Comparison of ENCODE assay signal across 1 cellular context in the genomic region with DNA sequence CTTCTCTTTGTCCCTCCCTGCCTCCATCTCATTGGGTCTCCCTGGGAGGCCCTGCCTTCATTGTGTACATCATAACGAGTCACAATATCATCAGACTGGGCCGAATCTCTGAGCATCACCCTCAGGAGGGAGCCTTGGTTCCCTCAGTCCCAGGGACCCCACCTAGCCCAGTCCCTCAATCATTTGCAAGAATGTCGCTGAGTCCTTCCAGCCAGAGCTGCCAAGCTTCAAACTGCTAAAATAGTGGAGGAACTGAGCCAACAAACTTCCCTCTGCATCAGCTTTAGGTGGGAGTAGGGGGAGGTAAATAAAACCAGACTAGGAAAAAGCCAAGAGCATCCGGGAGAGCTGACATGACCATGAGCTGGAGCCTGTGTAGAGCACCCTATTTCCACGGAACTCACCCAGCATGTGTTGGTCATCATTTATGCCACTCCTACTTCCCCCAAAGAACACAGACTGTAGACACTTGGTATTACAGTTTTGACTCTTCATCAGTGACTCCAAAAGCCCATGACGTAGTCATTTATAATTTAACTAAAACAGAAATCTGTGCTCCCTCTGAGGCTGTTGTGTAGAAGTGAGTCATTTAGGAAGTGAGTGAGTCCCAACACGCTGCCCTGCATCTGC.
TF ChIP-seq lines count a peak whose summit lies in the region.

No MANE protein-coding gene starts in this region.

TF ChIP-seq in SK-N-SH treated with all-trans-retinoic acid at 6 μM for 48 hours, 23 proteins besides CTCF, POLR2A, EP300 and RAD21 (continued from another document):
- TF ChIP-seq, protein P1, sequence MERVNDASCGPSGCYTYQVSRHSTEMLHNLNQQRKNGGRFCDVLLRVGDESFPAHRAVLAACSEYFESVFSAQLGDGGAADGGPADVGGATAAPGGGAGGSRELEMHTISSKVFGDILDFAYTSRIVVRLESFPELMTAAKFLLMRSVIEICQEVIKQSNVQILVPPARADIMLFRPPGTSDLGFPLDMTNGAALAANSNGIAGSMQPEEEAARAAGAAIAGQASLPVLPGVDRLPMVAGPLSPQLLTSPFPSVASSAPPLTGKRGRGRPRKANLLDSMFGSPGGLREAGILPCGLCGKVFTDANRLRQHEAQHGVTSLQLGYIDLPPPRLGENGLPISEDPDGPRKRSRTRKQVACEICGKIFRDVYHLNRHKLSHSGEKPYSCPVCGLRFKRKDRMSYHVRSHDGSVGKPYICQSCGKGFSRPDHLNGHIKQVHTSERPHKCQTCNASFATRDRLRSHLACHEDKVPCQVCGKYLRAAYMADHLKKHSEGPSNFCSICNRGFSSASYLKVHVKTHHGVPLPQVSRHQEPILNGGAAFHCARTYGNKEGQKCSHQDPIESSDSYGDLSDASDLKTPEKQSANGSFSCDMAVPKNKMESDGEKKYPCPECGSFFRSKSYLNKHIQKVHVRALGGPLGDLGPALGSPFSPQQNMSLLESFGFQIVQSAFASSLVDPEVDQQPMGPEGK (CRISPR knock-in tag; IDR thresholded peaks at IDR 0.05; ENCODE audit: borderline replicate concordance) = no peak
- no peak for TF ChIP-seq ZFP3 (CRISPR knock-in tag; IDR thresholded peaks at IDR 0.05)
- no peak for TF ChIP-seq GLIS3 (CRISPR knock-in tag; IDR thresholded peaks at IDR 0.05)
- TF ChIP-seq TCF4 (CRISPR knock-in tag; IDR thresholded peaks at IDR 0.05; ENCODE audit: borderline replicate concordance) = no peak
- TF ChIP-seq CSRNP3 (CRISPR knock-in tag; IDR thresholded peaks at IDR 0.05) = no peak
- no peak for TF ChIP-seq ZNF8 (CRISPR knock-in tag; IDR thresholded peaks at IDR 0.05)
- TF ChIP-seq PPARA (CRISPR knock-in tag; IDR thresholded peaks at IDR 0.05; ENCODE audit: borderline replicate concordance) = no peak
- no peak for TF ChIP-seq ESRRG (CRISPR knock-in tag; IDR thresholded peaks at IDR 0.05)
- no peak for TF ChIP-seq CSDC2 (CRISPR knock-in tag; IDR thresholded peaks at IDR 0.05)
- TF ChIP-seq TOX (CRISPR knock-in tag; IDR thresholded peaks at IDR 0.05; ENCODE audit: borderline replicate concordance) = no peak
- no peak for TF ChIP-seq BACH2 (CRISPR knock-in tag; IDR thresholded peaks at IDR 0.05; ENCODE audit: borderline replicate concordance)
